In the genomic region with DNA sequence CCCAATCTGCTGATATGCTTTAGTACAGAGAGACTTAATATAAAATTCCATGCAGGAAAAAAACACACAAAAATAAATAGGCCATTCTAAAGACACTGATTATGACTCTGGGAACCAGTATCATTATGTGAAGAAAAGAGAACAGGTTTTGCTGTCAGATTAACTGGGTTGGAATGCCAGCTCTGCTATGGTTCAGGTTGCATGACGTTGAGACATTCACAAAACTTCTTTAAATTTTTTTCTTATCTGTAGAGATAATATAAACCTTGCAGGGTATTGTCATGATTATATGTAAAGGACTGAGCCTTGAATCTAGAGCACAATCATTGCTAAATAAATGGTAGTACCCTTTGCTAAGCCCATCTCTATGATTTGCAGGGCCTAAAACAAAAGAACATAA, we compare ENCODE assay signal across 9 cellular contexts.
"Had no signal": no experiment of that assay in that cellular context is flagged by ENCODE, and none has a peak within 500 bp of the region (broad histone marks: within the 10 kb centered on the region; RNA-seq: fewer than 3 reads in every experiment).

No MANE protein-coding gene starts in this region.

- DNase-seq: GM23248, GOT3, H7, H9, HCEC 1CT, HFFc6 had no signal

- H3K4me1 ChIP-seq: HAP-1 had no signal

- H3K27ac ChIP-seq: GM23248 had no signal

- H3K9ac ChIP-seq: GM23248 had no signal

- H3K27ac Mint-ChIP-seq: H9, HFFc6 had no signal

- H3K4me1 Mint-ChIP-seq: GM23338, H9 had no signal

- H3K9me3 Mint-ChIP-seq: HFFc6 had no signal

- H3K4me2 ChIP-seq: GM23338 had no signal

- H3K9me3 ChIP-seq: HAP-1 had no signal

- H3K4me3 ChIP-seq: GM23248, GM23338, HAP-1 had no signal

- H3K36me3 ChIP-seq: HAP-1 had no signal

- H2AFZ ChIP-seq: GM23248, GM23338 had no signal

- H3K4me3 Mint-ChIP-seq: GM23338, H9, HFFc6 had no signal

- ATAC-seq: GM23338, HCT116 had no signal
